ENCODE assay signal across 9 cellular contexts in the genomic region with DNA sequence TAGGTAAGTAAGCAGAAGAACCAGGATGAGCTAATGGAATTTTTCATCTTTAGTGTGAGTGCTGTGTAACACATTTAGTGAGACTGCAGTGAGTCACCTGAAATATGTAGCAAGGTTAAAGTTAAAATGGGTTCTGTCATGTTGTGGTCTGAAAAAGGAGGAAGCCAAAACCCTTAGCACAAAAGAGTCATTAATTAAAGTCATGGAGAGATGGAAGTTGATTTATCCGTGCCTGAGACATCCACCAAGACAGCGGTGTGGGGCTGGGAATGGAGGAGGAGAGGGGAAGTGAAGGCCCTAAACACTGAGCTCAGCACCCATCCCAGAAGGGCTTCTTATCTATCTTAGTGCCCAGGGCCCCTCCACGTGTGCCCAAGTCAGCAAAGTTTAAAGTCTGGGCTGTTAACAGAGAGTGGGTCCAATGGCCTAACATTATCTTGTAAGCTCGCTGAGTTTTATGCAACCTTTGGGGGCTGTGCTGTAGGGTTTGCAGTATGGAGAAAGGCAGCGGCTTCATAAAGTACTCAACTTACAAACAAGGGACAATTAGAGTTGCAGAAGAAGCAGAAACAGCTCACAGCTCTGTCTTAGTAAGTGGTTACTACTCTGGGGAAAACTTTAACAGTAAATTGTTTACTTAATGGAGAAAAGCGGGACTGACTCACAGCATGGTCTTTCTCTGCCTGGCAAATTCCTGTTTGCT. TPM values are rescaled to one million over a fixed set of nuclear protein-coding genes. Genes with fewer than 3 reads are reported as not detected.
DNase-seq lines count a peak whose midpoint lies in the region; ATAC-seq and TF ChIP-seq lines count a peak whose summit lies in the region.
"Had no signal": no experiment of that assay in that cellular context is flagged by ENCODE, and none has a peak within 500 bp of the region (broad histone marks: within the 10 kb centered on the region; RNA-seq: fewer than 3 reads in every experiment).

No MANE protein-coding gene starts in this region.

- peaks cover 19% of the 10 kb centered on the region for H3K4me1 Mint-ChIP-seq in activated T-cell treated with anti-CD3 and anti-CD28 coated beads, Interleukin-2, amount 50 U/mL, for 4 hours (ENCODE audit: low read depth)
- H3K4me1 Mint-ChIP-seq in activated CD4-positive, alpha-beta memory T cell treated with anti-CD3 and anti-CD28 coated beads for 36 hours (ENCODE audit: low read depth), result peaks cover 18% of the 10 kb centered on the region

- TF ChIP-seq CTCF in uterus (IDR thresholded peaks at IDR 0.05), result no peak
- TF ChIP-seq CTCF in testis (IDR thresholded peaks at IDR 0.05), result no peak

- H3K9me3 ChIP-seq in uterus (no peaks in the 10 kb centered on the region), testis (no peaks in the 10 kb centered on the region)

- CTCF ChIA-PET in activated CD4-positive, alpha-beta memory T cell treated with anti-CD3 and anti-CD28 coated beads for 36 hours (lab: Charles Lee), result interaction anchor here (0.8 to 2.2 kb wide), 4 partner anchors 9 to 136 kb away, joined by 3 to 7 read pairs (median 4); partner anchors contain the start of gene ENOSF1

- H3K36me3 ChIP-seq in uterus (no peaks in the 10 kb centered on the region), testis (ENCODE audit: low read depth, missing control alignments) (no peaks in the 10 kb centered on the region)

- no peaks in the 10 kb centered on the region for H3K27me3 Mint-ChIP-seq in activated T-cell treated with anti-CD3 and anti-CD28 coated beads, Interleukin-2, amount 50 U/mL, for 4 hours (ENCODE audit: low read depth)
- no peaks in the 10 kb centered on the region for H3K27me3 Mint-ChIP-seq in activated CD4-positive, alpha-beta memory T cell treated with anti-CD3 and anti-CD28 coated beads for 36 hours

- intact Hi-C loops in activated CD4-positive, alpha-beta memory T cell treated with anti-CD3 and anti-CD28 coated beads for 36 hours (cut with micrococcal nuclease), result loop anchor here (1.0 kb wide), 1 partner anchor 8 kb away; no protein-coding TSS in a partner anchor
- intact Hi-C loops in uterus (cut with DNase I; ENCODE audit: low total_unique reads) (no loop called here), testis (cut with DNase I; ENCODE audit: low total_unique reads) (no loop called here)

- H3K4me3 Mint-ChIP-seq in activated T-cell treated with anti-CD3 and anti-CD28 coated beads, Interleukin-2, amount 50 U/mL, for 4 hours, result no peak overlapping the region
- H3K4me3 Mint-ChIP-seq in activated CD4-positive, alpha-beta memory T cell treated with anti-CD3 and anti-CD28 coated beads for 36 hours, result no peak overlapping the region

- POLR2A ChIA-PET in activated CD4-positive, alpha-beta memory T cell treated with anti-CD3 and anti-CD28 coated beads for 36 hours (lab: Charles Lee), result interaction anchor here (0.8 to 1.7 kb wide), 2 partner anchors 10 to 110 kb away, joined by 3 to 5 read pairs; partner anchors contain the start of gene ENOSF1

- H3K27ac Mint-ChIP-seq in activated CD4-positive, alpha-beta memory T cell treated with anti-CD3 and anti-CD28 coated beads for 36 hours, result peak overlapping the region; percentile 44

- H3K36me3 Mint-ChIP-seq in activated T-cell treated with anti-CD3 and anti-CD28 coated beads, Interleukin-2, amount 50 U/mL, for 4 hours (ENCODE audit: insufficient read depth), result peaks cover 30% of the 10 kb centered on the region
- peaks cover 34% of the 10 kb centered on the region for H3K36me3 Mint-ChIP-seq in activated CD4-positive, alpha-beta memory T cell treated with anti-CD3 and anti-CD28 coated beads for 36 hours

- no peak overlapping the region for H3K4me3 ChIP-seq in uterus
- no peak overlapping the region for H3K4me3 ChIP-seq in testis
- H3K4me3 ChIP-seq: skin epidermis had no signal

- no peaks in the 10 kb centered on the region for H3K27me3 ChIP-seq in uterus
- H3K27me3 ChIP-seq in testis, result no peaks in the 10 kb centered on the region

- 70 to 77% methylated on average over 6 of the region's 6 CpGs for WGBS in testis, 2 donors

- TF ChIP-seq POLR2A in uterus (IDR thresholded peaks at IDR 0.05) (no peak), testis (IDR thresholded peaks at IDR 0.05) (no peak)

- H3K4me1 ChIP-seq in uterus, result no peaks in the 10 kb centered on the region
- no peaks in the 10 kb centered on the region for H3K4me1 ChIP-seq in testis

- no peak for DNase-seq in activated T-cell treated with anti-CD3 and anti-CD28 coated beads, Interleukin-2, amount 50 U/mL, for 4 hours
- DNase-seq in activated T-cell treated with anti-CD3 and anti-CD28 coated beads for 4 hours (no peak), hepatic stellate cell (ENCODE audit: low spot score) (peak; percentile 44), uterus (peak; percentile 27 to 37), testis (no peak)
- DNase-seq in activated CD4-positive, alpha-beta memory T cell treated with anti-CD3 and anti-CD28 coated beads for 36 hours, result no peak

- no peaks in the 10 kb centered on the region for H3K9me3 Mint-ChIP-seq in activated T-cell treated with anti-CD3 and anti-CD28 coated beads, Interleukin-2, amount 50 U/mL, for 4 hours
- H3K9me3 Mint-ChIP-seq in activated CD4-positive, alpha-beta memory T cell treated with anti-CD3 and anti-CD28 coated beads for 36 hours, result no peaks in the 10 kb centered on the region

- ATAC-seq in activated T-cell treated with anti-CD3 and anti-CD28 coated beads, Interleukin-2, amount 50 U/mL, for 4 hours, result peak; percentile 85 to 86
- ATAC-seq in GM18517 (IDR thresholded peaks at IDR 0.05; ENCODE audit: unreplicated experiment), result no peak
- no peak for ATAC-seq in GM18909 (IDR thresholded peaks at IDR 0.05; ENCODE audit: poor library complexity, unreplicated experiment)

- H3K27ac ChIP-seq in uterus (peak overlapping the region; percentile 84 to 85), testis (no peak overlapping the region)

RNA-seq across cellular contexts. Expression of gene ENOSF1, which starts 9.3 kb away (rescaled TPM):
- 10 to 100 TPM; 42.0 to 46.0 (median 42.1) TPM for total RNA-seq in activated T-cell treated with anti-CD3 and anti-CD28 coated beads, Interleukin-2, amount 50 U/mL, for 4 hours
- total RNA-seq in activated CD4-positive, alpha-beta memory T cell treated with anti-CD3 and anti-CD28 coated beads for 36 hours, result 10 to 100 TPM; 59.1 to 61.2 TPM
- 100 to 1,000 TPM in 1 of 4 donors, 10 to 100 TPM in 3; 12.0 to 110 (median 38.5) TPM for total RNA-seq in uterus
- 100 to 1,000 TPM in 1 of 2 donors, 10 to 100 TPM in 1; 88.5 to 119 TPM for total RNA-seq in testis
- polyA plus RNA-seq in testis (ENCODE audit: insufficient read depth, low read depth, low replicate concordance), result 29.2 TPM

RNA-seq across cellular contexts. Expression of gene TYMS, which starts 45.7 kb away (rescaled TPM):
- total RNA-seq in activated T-cell treated with anti-CD3 and anti-CD28 coated beads, Interleukin-2, amount 50 U/mL, for 4 hours, result 10 to 100 TPM; 54.5 to 64.4 (median 58.2) TPM
- total RNA-seq in activated CD4-positive, alpha-beta memory T cell treated with anti-CD3 and anti-CD28 coated beads for 36 hours, result 100 to 1,000 TPM; 281 to 287 TPM
- 10 to 100 TPM in 1 of 4 donors, 1 to 10 TPM in 1, under 1 TPM in 1, not detected in 1; 0.26 to 28.6 (median 4.8) TPM for total RNA-seq in uterus
- 10 to 100 TPM; 22.7 to 24.4 TPM for total RNA-seq in testis
- polyA plus RNA-seq in testis (ENCODE audit: insufficient read depth, low read depth, low replicate concordance), result 136 TPM

Comparison
In these comparisons a context has a peak if more than half of its experiments do, and no peak if none do; other contexts are left out.
1. ATAC-seq: peak in activated T-cell treated with anti-CD3 and anti-CD28 coated beads, Interleukin-2, amount 50 U/mL, for 4 hours (2 of 2); none in GM18517 (single experiment) and GM18909 (single experiment).
2. DNase-seq: peak in hepatic stellate cell (single experiment) and uterus (2 of 2); none in activated T-cell treated with anti-CD3 and anti-CD28 coated beads, Interleukin-2, amount 50 U/mL, for 4 hours (single experiment), activated T-cell treated with anti-CD3 and anti-CD28 coated beads for 4 hours (single experiment), activated CD4-positive, alpha-beta memory T cell treated with anti-CD3 and anti-CD28 coated beads for 36 hours (single experiment) and testis (single experiment).
3. H3K27ac ChIP-seq: peak in uterus (2 of 2); none in testis (0 of 2).
4. RNA of gene TYMS, which starts 45.7 kb away (total RNA-seq): 281 to 287 TPM in activated CD4-positive, alpha-beta memory T cell treated with anti-CD3 and anti-CD28 coated beads for 36 hours; 54.5 to 64.4 TPM in activated T-cell treated with anti-CD3 and anti-CD28 coated beads, Interleukin-2, amount 50 U/mL, for 4 hours, 22.7 to 24.4 TPM in testis and 0.26 to 28.6 TPM in uterus; every median in the first group is over 4 times any median in the second.